10 cellular contexts compared by ENCODE assay signal in genomic region chr13:34748078-34748477, GRCh38.
DNase-seq lines count a peak whose midpoint lies in the region; TF ChIP-seq lines count a peak whose summit lies in the region.
"Had no signal": no experiment of that assay in that cellular context is flagged by ENCODE, and none has a peak within 500 bp of the region (broad histone marks: within the 10 kb centered on the region; RNA-seq: fewer than 3 reads in every experiment).

No MANE protein-coding gene starts in this region.

- in situ Hi-C loops in astrocyte of the cerebellum (cut with HindIII; ENCODE audit: low sequenced_read_pairs) = no loop called here

- H3K27me3 ChIP-seq in vagina (no peaks in the 10 kb centered on the region), Peyer's patch (no peaks in the 10 kb centered on the region)

- no peaks in the 10 kb centered on the region for H3K36me3 ChIP-seq in vagina
- no peaks in the 10 kb centered on the region for H3K36me3 ChIP-seq in Peyer's patch
- H3K36me3 ChIP-seq: cardiac muscle cell had no signal

- H3K27ac ChIP-seq in vagina (peak overlapping the region; percentile 21), Peyer's patch (peak overlapping the region in 1 of 4 donors; percentile 16)
- H3K27ac ChIP-seq: cardiac muscle cell had no signal

- intact Hi-C loops in vagina (cut with DNase I) = no loop called here

- TF ChIP-seq POLR2A in vagina (IDR thresholded peaks at IDR 0.05) (no peak), Peyer's patch (IDR thresholded peaks at IDR 0.05) (no peak)

- TF ChIP-seq CTCF in astrocyte of the cerebellum (IDR thresholded peaks at IDR 0.05; ENCODE audit: low read depth, low read length, missing control alignments) = no peak
- no peak for TF ChIP-seq CTCF in vagina (IDR thresholded peaks at IDR 0.05)
- no peak for TF ChIP-seq CTCF in Peyer's patch (IDR thresholded peaks at IDR 0.05)

- H3K9me3 ChIP-seq in vagina (no peaks in the 10 kb centered on the region), Peyer's patch (no peaks in the 10 kb centered on the region)

- H3K4me1 ChIP-seq in vagina (peaks cover 18% of the 10 kb centered on the region), Peyer's patch (no peaks in the 10 kb centered on the region)

- H3K4me3 ChIP-seq in astrocyte of the cerebellum (ENCODE audit: low read depth, low read length) (no peak overlapping the region), vagina (no peak overlapping the region), Peyer's patch (no peak overlapping the region)
- H3K4me3 ChIP-seq: cardiac muscle cell had no signal

- DNase-seq in NCI-H748 (lab: John Stamatoyannopoulos, UW; ENCODE audit: unreplicated experiment) (peak; percentile 27), NCI-H748 treated with DMSO at 0.1 percent for 48 hours (lab: John Stamatoyannopoulos, UW) (no peak), astrocyte of the cerebellum (ENCODE audit: low read depth) (peak; percentile 34), kidney tubule cell (ENCODE audit: low spot score) (peak; percentile 89), vagina (ENCODE audit: extremely low spot score in 2 of 2) (no peak), Peyer's patch (no peak), SIG-M5 (lab: John Stamatoyannopoulos, UW) (no peak), RPMI8226 (no peak)
- DNase-seq: natural killer cell had no signal

Comparison
In these comparisons a context has a peak if more than half of its experiments do, and no peak if none do; other contexts are left out.
1. DNase-seq: peak in NCI-H748 (single experiment), astrocyte of the cerebellum (single experiment) and kidney tubule cell (single experiment); none in NCI-H748 treated with DMSO at 0.1 percent for 48 hours (single experiment), vagina (0 of 2), Peyer's patch (0 of 3), SIG-M5 (single experiment) and RPMI8226 (single experiment).